12 cellular contexts compared by ENCODE assay signal in genomic region chr1:63813829-63814277, GRCh38. TPM values are rescaled to one million over a fixed set of nuclear protein-coding genes. Genes with fewer than 3 reads are reported as not detected.
A peak's percentile ranks its signal among the peaks of the same experiment; 100 is the strongest.
DNase-seq lines count a peak whose midpoint lies in the region; ATAC-seq and TF ChIP-seq lines count a peak whose summit lies in the region.
"Had no signal": no experiment of that assay in that cellular context is flagged by ENCODE, and none has a peak within 500 bp of the region (broad histone marks: within the 10 kb centered on the region; RNA-seq: fewer than 3 reads in every experiment).

No MANE protein-coding gene starts in this region.

- H3K4me2 ChIP-seq in mammary epithelial cell (ENCODE audit: insufficient read depth, low read depth, low read length): no peak overlapping the region
- no peak overlapping the region for H3K4me2 ChIP-seq in hepatocyte

- no peaks in the 10 kb centered on the region for H3K9me2 ChIP-seq in hepatocyte (replicated peaks; ENCODE audit: insufficient read depth)

- intact Hi-C loops in mammary epithelial cell (cut with micrococcal nuclease): no loop called here

- in situ Hi-C loops in mammary epithelial cell (cut with MboI; ENCODE audit: low sequenced_read_pairs in 2 of 2): no loop called here
- in situ Hi-C loops in G401 (cut with HindIII; ENCODE audit: low sequenced_read_pairs): no loop called here

- CTCF ChIA-PET in mammary epithelial cell (lab: Charles Lee; ENCODE audit: low non-redundant PET): no interaction called here

- no peak overlapping the region for H3K4me3 ChIP-seq in mammary epithelial cell (replicated peaks in 1 of 3; ENCODE audit: insufficient read depth in 1 of 3, low read depth in 2 of 3, low read length in 3 of 3)
- no peak overlapping the region for H3K4me3 ChIP-seq in hepatocyte
- H3K4me3 ChIP-seq: lower lobe of right lung had no signal

- no peak for TF ChIP-seq CTCF in mammary epithelial cell (conservative IDR thresholded peaks at IDR 0.05 in 1 of 2, IDR thresholded peaks at IDR 0.05 in 1 of 2; ENCODE audit: extremely low read depth in 1 of 2, insufficient read depth in 1 of 2, low read depth in 1 of 2, low read length in 2 of 2)
- TF ChIP-seq CTCF in hepatocyte (IDR thresholded peaks at IDR 0.05; ENCODE audit: poor library complexity): no peak

- peaks cover 68% of the 10 kb centered on the region for H3K79me2 ChIP-seq in mammary epithelial cell (ENCODE audit: insufficient read depth, low read length)
- H3K79me2 ChIP-seq in hepatocyte: peaks cover 92% of the 10 kb centered on the region

- H2AFZ ChIP-seq in mammary epithelial cell (ENCODE audit: low read depth, low read length) (no peak overlapping the region), hepatocyte (no peak overlapping the region)

- no TSS peak for BruUV-seq in mammary epithelial cell (replicated peaks; lab: Mats Ljungman, UMichigan)

- H3K4me1 ChIP-seq in mammary epithelial cell (ENCODE audit: insufficient read depth, low read length) (peaks cover 12% of the 10 kb centered on the region), hepatocyte (ENCODE audit: insufficient read depth) (peaks cover 26% of the 10 kb centered on the region)

- H4K20me1 ChIP-seq in mammary epithelial cell (ENCODE audit: insufficient read depth, low read length) (no peaks in the 10 kb centered on the region), hepatocyte (ENCODE audit: insufficient read depth, poor library complexity, severe bottlenecking) (peaks cover 7% of the 10 kb centered on the region)

- H3K27ac ChIP-seq in mammary epithelial cell (ENCODE audit: insufficient read depth, low read depth, low read length): no peak overlapping the region
- H3K27ac ChIP-seq in hepatocyte: no peak overlapping the region
- H3K27ac ChIP-seq: lower lobe of right lung had no signal

- ATAC-seq in HG03060 (IDR thresholded peaks at IDR 0.05; ENCODE audit: low read depth, unreplicated experiment): peak; percentile 59
- no peak for ATAC-seq in HG02852 (IDR thresholded peaks at IDR 0.05; ENCODE audit: unreplicated experiment)
- ATAC-seq: CD8-positive, alpha-beta T cell; lower lobe of right lung had no signal

- dilution Hi-C loops in mammary epithelial cell (cut with HindIII; ENCODE audit: low sequenced_read_pairs): no loop called here

- 71% methylated on average over 2 of the region's 3 CpGs for WGBS in mammary epithelial cell (ENCODE audit: low coverage, missing lambda C conversion rate)
- 80% methylated on average over 3 of the region's 3 CpGs for WGBS in hepatocyte (ENCODE audit: low lambda C conversion rate, missing lambda C conversion rate)

- H3K9ac ChIP-seq in mammary epithelial cell (ENCODE audit: insufficient read depth, low read length): no peak overlapping the region

- DNase-seq in COLO829 (ENCODE audit: low spot score) (peak; percentile 54), mammary epithelial cell (peak; percentile 68), myocyte (ENCODE audit: low read depth) (peak; percentile 64), NCI-H345 (lab: John Stamatoyannopoulos, UW) (no peak), hepatocyte (ENCODE audit: low spot score) (no peak), G401 (ENCODE audit: low spot score) (no peak)
- DNase-seq: activated B cell treated with CpG ODN at 0.5 μM for 24 hours; CD8-positive, alpha-beta T cell; lower lobe of right lung; NCI-H510A treated with DMSO at 0.1 percent for 48 hours had no signal

- H3K36me3 ChIP-seq in mammary epithelial cell (ENCODE audit: insufficient read depth, low read length): no peaks in the 10 kb centered on the region
- no peaks in the 10 kb centered on the region for H3K36me3 ChIP-seq in hepatocyte (replicated peaks; ENCODE audit: insufficient read depth, low read depth)
- H3K36me3 ChIP-seq: lower lobe of right lung had no signal

- H3K9me3 ChIP-seq in mammary epithelial cell (replicated peaks; ENCODE audit: insufficient read depth, low read length) (no peaks in the 10 kb centered on the region), hepatocyte (ENCODE audit: low read depth) (no peaks in the 10 kb centered on the region)
- H3K9me3 ChIP-seq: lower lobe of right lung had no signal

- no peaks in the 10 kb centered on the region for H3K27me3 ChIP-seq in mammary epithelial cell (ENCODE audit: insufficient read depth, low read length)
- no peaks in the 10 kb centered on the region for H3K27me3 ChIP-seq in hepatocyte

RNA-seq across cellular contexts. Expression of gene ROR1, which starts 40.0 kb away (rescaled TPM):
- total RNA-seq in mammary epithelial cell (10 to 100 TPM; 11.5 to 21.8 TPM), myocyte (2.5 and 3.0 TPM in 2 replicates), hepatocyte (27.7 and 28.3 TPM in 2 replicates)
- polyA plus RNA-seq in mammary epithelial cell (11.5 TPM), hepatocyte (16.4 and 21.9 TPM in 2 replicates)
- polyA minus RNA-seq in mammary epithelial cell: 19.9 TPM
- 2.7 TPM for polyA plus RNA-seq in myocyte (2012)
- total RNA-seq in G401 (2014; rRNA removed; shearing (Covaris generic)): not detected in 2 replicates
- total RNA-seq: CD8-positive, alpha-beta T cell had no signal

Comparison
In these comparisons a context has a peak if more than half of its experiments do, and no peak if none do; other contexts are left out.
1. DNase-seq: peak in COLO829 (single experiment), mammary epithelial cell (single experiment) and myocyte (single experiment); none in NCI-H345 (single experiment), hepatocyte (single experiment) and G401 (single experiment).